1 cellular context compared by ENCODE assay signal in the genomic region with DNA sequence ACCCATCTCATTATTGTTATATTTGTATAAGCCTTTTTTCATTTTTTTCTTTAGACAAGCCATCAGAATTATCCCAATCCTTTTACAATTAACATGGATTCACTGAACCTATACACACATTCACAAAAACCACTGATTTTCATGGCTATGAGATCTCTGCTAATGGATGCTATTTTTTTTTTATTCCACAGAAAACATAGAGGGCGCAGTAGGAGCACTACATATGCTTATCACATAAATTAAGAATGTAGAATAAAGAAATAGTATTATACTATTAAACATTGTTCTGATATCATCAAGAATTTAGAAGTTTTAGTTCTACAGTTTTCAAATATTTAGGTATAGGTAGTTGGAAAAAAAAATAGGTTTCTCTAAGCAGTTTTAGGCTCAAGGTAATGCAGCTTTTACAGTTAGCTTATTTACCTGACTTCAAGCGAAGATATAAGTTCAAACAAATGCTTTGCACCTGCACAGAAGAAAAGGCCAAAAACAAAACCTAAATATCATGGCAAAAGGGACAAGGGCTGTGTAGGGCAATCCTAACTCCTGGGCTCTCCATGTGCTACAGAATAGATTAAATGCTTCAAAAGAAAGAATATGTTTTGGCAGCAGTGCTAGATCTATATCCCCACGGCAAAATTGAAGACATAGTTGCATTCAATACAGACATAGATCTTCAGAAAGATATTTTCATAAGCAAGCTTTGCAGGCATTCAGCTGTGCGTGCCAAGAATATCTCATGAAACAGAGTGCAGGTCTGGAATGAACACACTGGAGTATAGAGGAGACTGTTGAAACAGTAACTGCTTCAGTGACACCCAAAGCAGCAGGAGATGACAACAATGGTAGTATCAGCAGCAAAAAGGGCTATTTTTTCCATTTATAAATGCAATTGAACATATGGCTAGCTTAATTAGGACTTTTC.
TF ChIP-seq lines count a peak whose summit lies in the region.

No MANE protein-coding gene starts in this region.

TF ChIP-seq in HCT116, 20 proteins besides CTCF, POLR2A, EP300 and RAD21 (continued from another document):
- TF ChIP-seq, protein P1, sequence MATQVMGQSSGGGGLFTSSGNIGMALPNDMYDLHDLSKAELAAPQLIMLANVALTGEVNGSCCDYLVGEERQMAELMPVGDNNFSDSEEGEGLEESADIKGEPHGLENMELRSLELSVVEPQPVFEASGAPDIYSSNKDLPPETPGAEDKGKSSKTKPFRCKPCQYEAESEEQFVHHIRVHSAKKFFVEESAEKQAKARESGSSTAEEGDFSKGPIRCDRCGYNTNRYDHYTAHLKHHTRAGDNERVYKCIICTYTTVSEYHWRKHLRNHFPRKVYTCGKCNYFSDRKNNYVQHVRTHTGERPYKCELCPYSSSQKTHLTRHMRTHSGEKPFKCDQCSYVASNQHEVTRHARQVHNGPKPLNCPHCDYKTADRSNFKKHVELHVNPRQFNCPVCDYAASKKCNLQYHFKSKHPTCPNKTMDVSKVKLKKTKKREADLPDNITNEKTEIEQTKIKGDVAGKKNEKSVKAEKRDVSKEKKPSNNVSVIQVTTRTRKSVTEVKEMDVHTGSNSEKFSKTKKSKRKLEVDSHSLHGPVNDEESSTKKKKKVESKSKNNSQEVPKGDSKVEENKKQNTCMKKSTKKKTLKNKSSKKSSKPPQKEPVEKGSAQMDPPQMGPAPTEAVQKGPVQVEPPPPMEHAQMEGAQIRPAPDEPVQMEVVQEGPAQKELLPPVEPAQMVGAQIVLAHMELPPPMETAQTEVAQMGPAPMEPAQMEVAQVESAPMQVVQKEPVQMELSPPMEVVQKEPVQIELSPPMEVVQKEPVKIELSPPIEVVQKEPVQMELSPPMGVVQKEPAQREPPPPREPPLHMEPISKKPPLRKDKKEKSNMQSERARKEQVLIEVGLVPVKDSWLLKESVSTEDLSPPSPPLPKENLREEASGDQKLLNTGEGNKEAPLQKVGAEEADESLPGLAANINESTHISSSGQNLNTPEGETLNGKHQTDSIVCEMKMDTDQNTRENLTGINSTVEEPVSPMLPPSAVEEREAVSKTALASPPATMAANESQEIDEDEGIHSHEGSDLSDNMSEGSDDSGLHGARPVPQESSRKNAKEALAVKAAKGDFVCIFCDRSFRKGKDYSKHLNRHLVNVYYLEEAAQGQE (IDR thresholded peaks at IDR 0.05; ENCODE audit: low read depth) = no peak
- TF ChIP-seq, protein P2, sequence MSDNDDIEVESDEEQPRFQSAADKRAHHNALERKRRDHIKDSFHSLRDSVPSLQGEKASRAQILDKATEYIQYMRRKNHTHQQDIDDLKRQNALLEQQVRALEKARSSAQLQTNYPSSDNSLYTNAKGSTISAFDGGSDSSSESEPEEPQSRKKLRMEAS (IDR thresholded peaks at IDR 0.05) = no peak
- TF ChIP-seq FOSL1 (IDR thresholded peaks at IDR 0.05; ENCODE audit: low read depth) (no peak), SP1 (IDR thresholded peaks at IDR 0.05; ENCODE audit: low read depth) (no peak), CEBPB (IDR thresholded peaks at IDR 0.05; ENCODE audit: low read depth) (no peak), SRF (IDR thresholded peaks at IDR 0.05; ENCODE audit: low read depth) (no peak), YY1 (IDR thresholded peaks at IDR 0.05; ENCODE audit: extremely low read depth, insufficient replicate concordance, low read depth, low read length) (no peak), EZH2 (IDR thresholded peaks at IDR 0.05) (no peak), POLR2AphosphoS5 (IDR thresholded peaks at IDR 0.05; ENCODE audit: low read depth, low read length) (no peak), ZFX (IDR thresholded peaks at IDR 0.05) (no peak), JUND (IDR thresholded peaks at IDR 0.05) (no peak), ZNF274 (IDR thresholded peaks at IDR 0.05; ENCODE audit: low read depth, low read length) (no peak)
- TF ChIP-seq, protein P3, sequence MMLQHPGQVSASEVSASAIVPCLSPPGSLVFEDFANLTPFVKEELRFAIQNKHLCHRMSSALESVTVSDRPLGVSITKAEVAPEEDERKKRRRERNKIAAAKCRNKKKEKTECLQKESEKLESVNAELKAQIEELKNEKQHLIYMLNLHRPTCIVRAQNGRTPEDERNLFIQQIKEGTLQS (IDR thresholded peaks at IDR 0.05) = no peak
